Comparison of ENCODE assay signal across 1 cellular context in the genomic region with DNA sequence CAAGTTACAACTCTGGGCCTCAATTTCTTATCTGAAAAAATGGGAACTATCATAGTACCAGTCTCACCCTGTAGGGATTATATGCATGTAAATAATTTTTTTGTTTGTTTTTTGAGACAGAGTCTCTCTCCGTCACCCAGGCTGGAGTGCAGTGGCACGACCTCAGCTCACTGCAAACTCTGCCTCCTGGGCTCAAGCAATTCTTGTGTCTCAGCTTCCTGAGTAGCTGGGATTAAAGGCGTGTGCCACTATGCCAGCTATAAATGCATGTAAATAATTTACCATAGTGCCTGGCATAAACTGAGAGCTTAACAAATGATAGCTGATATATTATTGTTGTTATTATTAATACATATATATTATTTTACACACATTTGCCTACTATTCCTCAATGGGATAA.
TF ChIP-seq lines count a peak whose summit lies in the region.

No MANE protein-coding gene starts in this region.

TF ChIP-seq in SK-N-SH, 30 proteins besides CTCF, POLR2A, EP300 and RAD21 (continued from another document):
- TF ChIP-seq, protein P1, sequence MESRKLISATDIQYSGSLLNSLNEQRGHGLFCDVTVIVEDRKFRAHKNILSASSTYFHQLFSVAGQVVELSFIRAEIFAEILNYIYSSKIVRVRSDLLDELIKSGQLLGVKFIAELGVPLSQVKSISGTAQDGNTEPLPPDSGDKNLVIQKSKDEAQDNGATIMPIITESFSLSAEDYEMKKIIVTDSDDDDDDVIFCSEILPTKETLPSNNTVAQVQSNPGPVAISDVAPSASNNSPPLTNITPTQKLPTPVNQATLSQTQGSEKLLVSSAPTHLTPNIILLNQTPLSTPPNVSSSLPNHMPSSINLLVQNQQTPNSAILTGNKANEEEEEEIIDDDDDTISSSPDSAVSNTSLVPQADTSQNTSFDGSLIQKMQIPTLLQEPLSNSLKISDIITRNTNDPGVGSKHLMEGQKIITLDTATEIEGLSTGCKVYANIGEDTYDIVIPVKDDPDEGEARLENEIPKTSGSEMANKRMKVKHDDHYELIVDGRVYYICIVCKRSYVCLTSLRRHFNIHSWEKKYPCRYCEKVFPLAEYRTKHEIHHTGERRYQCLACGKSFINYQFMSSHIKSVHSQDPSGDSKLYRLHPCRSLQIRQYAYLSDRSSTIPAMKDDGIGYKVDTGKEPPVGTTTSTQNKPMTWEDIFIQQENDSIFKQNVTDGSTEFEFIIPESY (IDR thresholded peaks at IDR 0.05; ENCODE audit: borderline replicate concordance, low read depth): no peak
- TF ChIP-seq GABPA (IDR thresholded peaks at IDR 0.05; ENCODE audit: low read depth): no peak
- TF ChIP-seq GATA2 (CRISPR knock-in tag; IDR thresholded peaks at IDR 0.05): no peak
- TF ChIP-seq CHD2 (IDR thresholded peaks at IDR 0.05; ENCODE audit: low read length, partially characterized antibody): no peak
- no peak for TF ChIP-seq EZH2phosphoT487 (IDR thresholded peaks at IDR 0.05; ENCODE audit: borderline replicate concordance, low read depth)
- no peak for TF ChIP-seq FOSL2 (IDR thresholded peaks at IDR 0.05; ENCODE audit: borderline replicate concordance, low read depth)
- no peak for TF ChIP-seq NRF1 (IDR thresholded peaks at IDR 0.05; ENCODE audit: low read depth, low read length)
- no peak for TF ChIP-seq JUND (IDR thresholded peaks at IDR 0.05)
